ENCODE assay signal across 18 cellular contexts in the genomic region with DNA sequence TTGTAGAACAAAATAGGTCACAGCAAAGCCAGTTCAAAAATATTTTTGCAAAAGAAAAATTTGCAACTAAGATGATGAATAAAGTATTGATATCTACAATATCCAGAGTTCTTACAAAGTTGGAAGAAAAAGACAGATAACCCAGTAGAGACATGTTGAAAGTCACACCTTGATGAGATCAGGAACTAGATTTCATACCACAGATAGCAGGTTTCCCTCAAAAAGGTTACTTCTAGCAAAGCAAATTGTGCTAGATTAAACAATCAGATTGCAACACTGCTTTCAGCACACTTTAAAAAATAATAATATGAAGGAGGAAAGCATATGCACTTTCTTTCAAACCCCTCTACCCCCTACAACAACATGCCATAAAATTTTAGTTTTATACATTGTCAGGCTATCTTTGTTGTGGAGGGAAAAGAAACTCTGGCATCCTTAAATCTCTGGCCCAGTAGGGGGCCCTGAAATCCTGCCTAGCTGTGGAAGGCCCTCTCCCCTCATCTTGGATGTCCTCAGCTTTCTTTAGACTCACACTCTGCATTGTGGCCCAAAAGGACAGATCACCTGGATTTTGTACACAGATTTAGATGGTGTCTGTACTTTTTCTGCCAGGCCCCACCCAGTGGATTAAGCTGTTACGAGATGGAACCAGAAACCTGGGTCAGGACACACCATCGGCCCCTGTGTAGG. TPM values are rescaled to one million over a fixed set of nuclear protein-coding genes. Genes with fewer than 3 reads are reported as not detected.
DNase-seq lines count a peak whose midpoint lies in the region; ATAC-seq and TF ChIP-seq lines count a peak whose summit lies in the region.
"Had no signal": no experiment of that assay in that cellular context is flagged by ENCODE, and none has a peak within 500 bp of the region (broad histone marks: within the 10 kb centered on the region; RNA-seq: fewer than 3 reads in every experiment).

No MANE protein-coding gene starts in this region.

- peak overlapping the region; percentile 5 for H3K4me3 Mint-ChIP-seq in activated CD4-positive, alpha-beta T cell treated with anti-CD3 and anti-CD28 coated beads for 36 hours
- H3K4me3 Mint-ChIP-seq in activated CD4-positive, alpha-beta memory T cell treated with anti-CD3 and anti-CD28 coated beads, Interleukin-2, amount 10 ng/mL, durations not matched to agents 7 days and 5 days: peak overlapping the region; percentile 16
- no peak overlapping the region for H3K4me3 Mint-ChIP-seq in memory B cell

- no peak for ATAC-seq in activated CD4-positive, alpha-beta T cell treated with anti-CD3 and anti-CD28 coated beads for 36 hours
- ATAC-seq in memory B cell (ENCODE audit: low read depth): no peak

- no peaks in the 10 kb centered on the region for H3K79me2 ChIP-seq in Loucy (ENCODE audit: insufficient read depth, low read length)

- H3K4me1 ChIP-seq in Loucy (ENCODE audit: insufficient read depth, low read length, poor library complexity, severe bottlenecking): peaks cover 14% of the 10 kb centered on the region

- peaks cover 27% of the 10 kb centered on the region for H3K27me3 Mint-ChIP-seq in activated CD4-positive, alpha-beta T cell treated with anti-CD3 and anti-CD28 coated beads for 36 hours
- H3K27me3 Mint-ChIP-seq in activated CD4-positive, alpha-beta memory T cell treated with anti-CD3 and anti-CD28 coated beads, Interleukin-2, amount 10 ng/mL, durations not matched to agents 7 days and 5 days: peaks cover 7% of the 10 kb centered on the region
- no peaks in the 10 kb centered on the region for H3K27me3 Mint-ChIP-seq in memory B cell

- no peaks in the 10 kb centered on the region for H4K20me1 ChIP-seq in Loucy (ENCODE audit: insufficient read depth, low read length, poor library complexity, severe bottlenecking)

- TF ChIP-seq CTCF in Loucy (conservative IDR thresholded peaks at IDR 0.05; ENCODE audit: low read length): peak; percentile 56

- H3K4me1 Mint-ChIP-seq in activated CD4-positive, alpha-beta T cell treated with anti-CD3 and anti-CD28 coated beads for 36 hours: peaks cover 53% of the 10 kb centered on the region
- H3K4me1 Mint-ChIP-seq in activated CD4-positive, alpha-beta memory T cell treated with anti-CD3 and anti-CD28 coated beads, Interleukin-2, amount 10 ng/mL, durations not matched to agents 7 days and 5 days: peaks cover 84% of the 10 kb centered on the region
- H3K4me1 Mint-ChIP-seq in memory B cell: peaks cover 33% of the 10 kb centered on the region

- H3K9me3 ChIP-seq in Loucy (ENCODE audit: insufficient read depth, low read depth, low read length): no peaks in the 10 kb centered on the region

- H3K4me3 ChIP-seq in Loucy (ENCODE audit: low read length, poor library complexity, severe bottlenecking): no peak overlapping the region
- H3K4me3 ChIP-seq: skin epidermis had no signal

- H3K36me3 ChIP-seq in Loucy (ENCODE audit: insufficient read depth, low read length): no peaks in the 10 kb centered on the region

- intact Hi-C loops in activated CD4-positive, alpha-beta T cell treated with anti-CD3 and anti-CD28 coated beads for 36 hours (cut with DNase I, micrococcal nuclease): loop anchor here (5.0 to 10.0 kb wide), 3 partner anchors 86 to 698 kb away; a partner anchor contains a TSS

- H3K9me2 ChIP-seq in Loucy (replicated peaks; ENCODE audit: low read depth, low read length): no peaks in the 10 kb centered on the region

- no peaks in the 10 kb centered on the region for H3K9me3 Mint-ChIP-seq in activated CD4-positive, alpha-beta T cell treated with anti-CD3 and anti-CD28 coated beads for 36 hours (ENCODE audit: low read depth)
- no peaks in the 10 kb centered on the region for H3K9me3 Mint-ChIP-seq in activated CD4-positive, alpha-beta memory T cell treated with anti-CD3 and anti-CD28 coated beads, Interleukin-2, amount 10 ng/mL, durations not matched to agents 7 days and 5 days
- no peaks in the 10 kb centered on the region for H3K9me3 Mint-ChIP-seq in memory B cell

- no peaks in the 10 kb centered on the region for H3K36me3 Mint-ChIP-seq in activated CD4-positive, alpha-beta T cell treated with anti-CD3 and anti-CD28 coated beads for 36 hours (ENCODE audit: low read depth)
- H3K36me3 Mint-ChIP-seq in activated CD4-positive, alpha-beta memory T cell treated with anti-CD3 and anti-CD28 coated beads, Interleukin-2, amount 10 ng/mL, durations not matched to agents 7 days and 5 days (ENCODE audit: low read depth): peaks cover 24% of the 10 kb centered on the region
- no peaks in the 10 kb centered on the region for H3K36me3 Mint-ChIP-seq in memory B cell

- H3K27ac Mint-ChIP-seq in activated CD4-positive, alpha-beta T cell treated with anti-CD3 and anti-CD28 coated beads for 36 hours: no peak overlapping the region
- H3K27ac Mint-ChIP-seq in activated CD4-positive, alpha-beta memory T cell treated with anti-CD3 and anti-CD28 coated beads, Interleukin-2, amount 10 ng/mL, durations not matched to agents 7 days and 5 days: peak overlapping the region; percentile 76
- H3K27ac Mint-ChIP-seq in memory B cell: peak overlapping the region; percentile 43

- DNase-seq in activated CD4-positive, alpha-beta T cell treated with anti-CD3 and anti-CD28 coated beads for 36 hours: no peak
- no peak for DNase-seq in activated CD4-positive, alpha-beta T cell treated with anti-CD3 and anti-CD28 coated beads for 1 hour
- no peak for DNase-seq in activated CD4-positive, alpha-beta memory T cell treated with anti-CD3 and anti-CD28 coated beads, Interleukin-2, amount 10 ng/mL, durations not matched to agents 7 days and 5 days
- DNase-seq in memory B cell (ENCODE audit: low spot score in 2 of 2): no peak
- no peak for DNase-seq in stimulated activated CD4-positive, alpha-beta T cell treated with anti-CD3 and anti-CD28 coated beads, Interleukin-12 subunit alpha, Interleukin-12 subunit beta, amount 100 ng/mL, for 4 hours
- DNase-seq in OCI-M2 (lab: John Stamatoyannopoulos, UW; ENCODE audit: unreplicated experiment): no peak
- no peak for DNase-seq in islet precursor cell
- DNase-seq: Calu3, KG1, NCI-H2029 treated with DMSO at 0.1 percent for 48 hours, NCI-H82, substantia nigra had no signal

- CTCF ChIA-PET in activated CD4-positive, alpha-beta T cell treated with anti-CD3 and anti-CD28 coated beads for 36 hours (lab: Charles Lee): interaction anchor here (0.9 to 1.5 kb wide), 5 partner anchors 8 to 85 kb away, joined by 3 to 6 read pairs (median 4); no protein-coding TSS in a partner anchor
- CTCF ChIA-PET in activated CD4-positive, alpha-beta memory T cell treated with anti-CD3 and anti-CD28 coated beads, Interleukin-2, amount 10 ng/mL, durations not matched to agents 7 days and 5 days (lab: Charles Lee): interaction anchor here (0.9 to 13.1 kb wide), 4 partner anchors 8 to 76 kb away, joined by 3 to 147 read pairs (median 8); a partner anchor contains a TSS

- POLR2A ChIA-PET in activated CD4-positive, alpha-beta T cell treated with anti-CD3 and anti-CD28 coated beads for 36 hours (lab: Charles Lee): no interaction called here
- POLR2A ChIA-PET in activated CD4-positive, alpha-beta memory T cell treated with anti-CD3 and anti-CD28 coated beads, Interleukin-2, amount 10 ng/mL, durations not matched to agents 7 days and 5 days (lab: Charles Lee): interaction anchor here (1.2 to 12.7 kb wide), 7 partner anchors 8 to 81 kb away, joined by 3 to 207 read pairs (median 6); a partner anchor contains a TSS

- H3K27me3 ChIP-seq in Loucy (ENCODE audit: insufficient read depth, low read length, poor library complexity, severe bottlenecking): no peaks in the 10 kb centered on the region

- no peak overlapping the region for H3K4me2 ChIP-seq in Loucy (ENCODE audit: low read depth, low read length, poor library complexity, severe bottlenecking)

- no peak overlapping the region for H3K9ac ChIP-seq in Loucy (ENCODE audit: low read depth, low read length, poor library complexity, severe bottlenecking)

- no peaks in the 10 kb centered on the region for H3F3A ChIP-seq in Loucy (ENCODE audit: low read depth)

- H2AFZ ChIP-seq in Loucy (ENCODE audit: low read length): no peak overlapping the region

RNA-seq across cellular contexts. Expression of a gene that starts 50.9 kb away (rescaled TPM):
- total RNA-seq in activated CD4-positive, alpha-beta T cell treated with anti-CD3 and anti-CD28 coated beads for 36 hours: not detected
- 1 to 10 TPM; 1.2 to 1.9 TPM for total RNA-seq in activated CD4-positive, alpha-beta memory T cell treated with anti-CD3 and anti-CD28 coated beads, Interleukin-2, amount 10 ng/mL, durations not matched to agents 7 days and 5 days
- total RNA-seq: A673, fibroblast of villous mesenchyme, osteoblast, SK-MEL-5 had no signal
